8 cellular contexts compared by ENCODE assay signal in the genomic region with DNA sequence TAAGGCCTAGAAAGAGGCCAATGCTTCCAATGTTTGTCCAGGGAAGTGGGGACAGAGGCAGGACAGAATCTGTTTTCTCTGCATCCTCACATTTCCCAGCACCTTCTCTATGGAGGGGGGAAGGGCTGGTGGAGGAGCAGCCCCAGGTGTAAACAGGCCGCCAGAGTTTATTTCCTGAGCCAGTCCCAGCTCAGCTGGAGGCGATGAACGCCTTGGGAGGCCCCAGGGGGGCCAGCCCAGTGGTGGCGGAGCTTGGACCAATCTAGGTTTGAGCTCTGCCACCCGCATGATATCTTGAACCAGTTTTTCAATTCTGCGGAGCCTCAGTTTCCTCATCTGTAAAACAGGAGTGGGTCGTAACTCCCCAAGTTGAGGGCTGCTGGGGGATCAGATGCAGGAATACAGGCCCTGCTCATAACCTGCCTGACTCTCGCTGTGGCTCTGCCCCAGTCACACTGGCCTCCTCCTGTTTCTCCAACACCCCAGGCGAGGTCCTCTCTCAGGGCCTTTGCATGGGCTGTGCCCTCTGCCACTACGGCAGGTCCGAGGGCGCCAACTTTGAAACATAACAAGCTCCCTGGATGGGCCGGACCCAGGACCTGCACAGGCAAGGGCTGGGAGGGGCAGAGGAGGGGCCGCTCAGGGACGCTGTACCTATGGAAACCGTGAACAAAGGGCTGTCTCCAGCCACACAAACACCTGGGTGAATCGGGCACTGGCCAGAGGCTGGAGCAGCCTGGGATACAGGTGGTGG. TPM values are rescaled to one million over a fixed set of nuclear protein-coding genes. Genes with fewer than 3 reads are reported as not detected.
DNase-seq lines count a peak whose midpoint lies in the region; ATAC-seq and TF ChIP-seq lines count a peak whose summit lies in the region.

No MANE protein-coding gene starts in this region.

- peaks cover 0 to 4% (median 0%) of the 10 kb centered on the region in 7 donors for H3K27me3 ChIP-seq in heart right ventricle
- H3K27me3 ChIP-seq in mesenchymal stem cell (ENCODE audit: control insufficient read depth in 1 of 2, insufficient read depth in 1 of 2, low read length in 2 of 2), result peaks cover 0 to 4% of the 10 kb centered on the region in 2 experiments
- no peaks in the 10 kb centered on the region for H3K27me3 ChIP-seq in MG63

- H3K4ac ChIP-seq in mesenchymal stem cell (ENCODE audit: low read depth in 1 of 2, low read length in 2 of 2), result peak overlapping the region; percentile 58 to 92

- no peak overlapping the region for H3K23ac ChIP-seq in mesenchymal stem cell (ENCODE audit: low read length in 2 of 2)

- ATAC-seq in heart right ventricle (no peak), Right ventricle myocardium inferior (no peak), GM18505 (IDR thresholded peaks at IDR 0.05; ENCODE audit: unreplicated experiment) (no peak), GM21825 (IDR thresholded peaks at IDR 0.05; ENCODE audit: unreplicated experiment) (no peak)

- TF ChIP-seq CTCF in heart right ventricle (IDR thresholded peaks at IDR 0.05), result no peak
- no peak for TF ChIP-seq CTCF in astrocyte of the cerebellum (IDR thresholded peaks at IDR 0.05; ENCODE audit: low read depth, low read length, missing control alignments)

- no peak overlapping the region for H2BK120ac ChIP-seq in mesenchymal stem cell (ENCODE audit: low read depth, low read length)

- H2BK5ac ChIP-seq in mesenchymal stem cell (ENCODE audit: low read depth, low read length, poor library complexity, severe bottlenecking), result no peak overlapping the region

- H3K4me1 ChIP-seq in heart right ventricle (peaks cover 7 to 65% (median 54%) of the 10 kb centered on the region in 9 donors), mesenchymal stem cell (ENCODE audit: control insufficient read depth, insufficient read depth, low read depth, low read length) (peaks cover 37% of the 10 kb centered on the region), urinary bladder (ENCODE audit: insufficient read depth) (no peaks in the 10 kb centered on the region)

- H4K8ac ChIP-seq in mesenchymal stem cell (ENCODE audit: low read length), result no peak overlapping the region

- peak overlapping the region; percentile 3 for H2AK5ac ChIP-seq in mesenchymal stem cell (ENCODE audit: low read length, severe bottlenecking)

- WGBS in heart right ventricle, 2 donors, result 57 to 79% methylated on average over 17 of the region's 17 CpGs
- WGBS in mesenchymal stem cell, result 81% methylated on average over 17 of the region's 17 CpGs
- WGBS in urinary bladder, result 74% methylated on average over 17 of the region's 17 CpGs

- H3K18ac ChIP-seq in mesenchymal stem cell (ENCODE audit: low read depth in 1 of 2, low read length in 2 of 2), result peak overlapping the region in 1 of 2 experiments; percentile 94

- peak overlapping the region; percentile 88 for H2AFZ ChIP-seq in mesenchymal stem cell (ENCODE audit: low read depth, low read length)

- TF ChIP-seq POLR2A in GM18505 (IDR thresholded peaks at IDR 0.05; ENCODE audit: borderline replicate concordance, extremely low read depth, insufficient read depth, insufficient read length), result no peak

- DNase-seq in heart right ventricle, result no peak
- DNase-seq in Right ventricle myocardium inferior (ENCODE audit: missing footprints), result no peak
- DNase-seq in astrocyte of the cerebellum (ENCODE audit: low read depth), result no peak
- no peak for DNase-seq in mesenchymal stem cell
- no peak for DNase-seq in MG63

- peak overlapping the region; percentile 62 for H4K91ac ChIP-seq in mesenchymal stem cell (ENCODE audit: low read length)

- intact Hi-C loops in heart right ventricle (cut with DNase I) (no loop called here), Right ventricle myocardium inferior (cut with DNase I) (no loop called here)

- H3K4me3 ChIP-seq in heart right ventricle (peak overlapping the region; percentile 49 to 89 (median 81)), astrocyte of the cerebellum (ENCODE audit: low read depth, low read length) (peak overlapping the region; percentile 73), mesenchymal stem cell (ENCODE audit: insufficient read depth in 1 of 2, low read depth in 1 of 2, low read length in 2 of 2) (peak overlapping the region in 1 of 2 experiments; percentile 88), urinary bladder (ENCODE audit: low read depth, low read length) (peak overlapping the region; percentile 58), MG63 (no peak overlapping the region)

- peak overlapping the region; percentile 50 for H3K9ac ChIP-seq in mesenchymal stem cell (ENCODE audit: low read length)

- no peaks in the 10 kb centered on the region for H3K9me3 ChIP-seq in heart right ventricle
- no peaks in the 10 kb centered on the region for H3K9me3 ChIP-seq in mesenchymal stem cell (ENCODE audit: control insufficient read depth, low read length)
- H3K9me3 ChIP-seq in MG63, result no peaks in the 10 kb centered on the region

- H3K27ac ChIP-seq in heart right ventricle, result peak overlapping the region; percentile 18 to 91 (median 85)
- no peak overlapping the region for H3K27ac ChIP-seq in mesenchymal stem cell (ENCODE audit: low read length, poor library complexity, severe bottlenecking)
- no peak overlapping the region for H3K27ac ChIP-seq in urinary bladder (ENCODE audit: low read depth)

- H3K14ac ChIP-seq in mesenchymal stem cell (ENCODE audit: low read length in 2 of 2), result no peak overlapping the region

- peaks cover 41% of the 10 kb centered on the region for H3K79me1 ChIP-seq in mesenchymal stem cell (replicated peaks; ENCODE audit: low read length, poor library complexity, severe bottlenecking)

- H2BK15ac ChIP-seq in mesenchymal stem cell (ENCODE audit: low read depth, poor library complexity, severe bottlenecking), result no peak overlapping the region

- peak overlapping the region in 1 of 2 experiments; percentile 93 for H2BK12ac ChIP-seq in mesenchymal stem cell (ENCODE audit: low read length in 2 of 2)

- no peaks in the 10 kb centered on the region for H3K36me3 ChIP-seq in heart right ventricle
- peaks cover 0 to 13% of the 10 kb centered on the region in 2 experiments for H3K36me3 ChIP-seq in mesenchymal stem cell (ENCODE audit: control insufficient read depth in 1 of 2, insufficient read depth in 2 of 2, low read depth in 1 of 2, low read length in 2 of 2)
- no peaks in the 10 kb centered on the region for H3K36me3 ChIP-seq in urinary bladder (ENCODE audit: insufficient read depth)
- no peaks in the 10 kb centered on the region for H3K36me3 ChIP-seq in MG63

- H3K4me2 ChIP-seq in mesenchymal stem cell (ENCODE audit: low read length, poor library complexity, severe bottlenecking), result peak overlapping the region; percentile 96

- in situ Hi-C loops in astrocyte of the cerebellum (cut with HindIII; ENCODE audit: low sequenced_read_pairs), result no loop called here

RNA-seq across cellular contexts. Expression of gene TNFAIP8L1, which starts 1.1 kb away (rescaled TPM):
- total RNA-seq in heart right ventricle (10 to 100 TPM in 1 of 10 donors, 1 to 10 TPM in 9; 2.5 to 13.4 (median 6.1) TPM), Right ventricle myocardium inferior (4.4 TPM), urinary bladder (6.6 TPM)
- polyA plus RNA-seq in heart right ventricle (1 to 10 TPM; 5.0 to 8.9 TPM), urinary bladder (9.9 TPM)
- 6.1 TPM for polyA plus RNA-seq in mesenchymal stem cell (2013, experiment 1 of 2)
- 6.6 TPM for polyA plus RNA-seq in mesenchymal stem cell (2013, experiment 2 of 2)
- 1.2 and 1.5 TPM in 2 replicates for total RNA-seq in MG63 (2014; rRNA removed; shearing (Covaris generic); ENCODE audit: low replicate concordance)

RNA-seq across cellular contexts. Expression of gene MYDGF, which starts 29.7 kb away (rescaled TPM):
- total RNA-seq in heart right ventricle (10 to 100 TPM; 14.2 to 48.5 (median 21.1) TPM), Right ventricle myocardium inferior (29.8 TPM), urinary bladder (49.3 TPM)
- polyA plus RNA-seq in heart right ventricle (100 to 1,000 TPM in 1 of 2 donors, 10 to 100 TPM in 1; 28.2 to 211 TPM), urinary bladder (104 TPM)
- polyA plus RNA-seq in mesenchymal stem cell (2013, experiment 1 of 2), result 184 TPM
- polyA plus RNA-seq in mesenchymal stem cell (2013, experiment 2 of 2), result 188 TPM
- total RNA-seq in MG63 (2014; rRNA removed; shearing (Covaris generic); ENCODE audit: low replicate concordance), result 161 and 252 TPM in 2 replicates

Comparison
In these comparisons a context has a peak if more than half of its experiments do, and no peak if none do; other contexts are left out.
1. H3K27ac ChIP-seq: peak in heart right ventricle (10 of 10); none in mesenchymal stem cell (single experiment) and urinary bladder (single experiment).